ENCODE assay signal across 16 cellular contexts in genomic region chr6:150238857-150239407, GRCh38.
DNase-seq lines count a peak whose midpoint lies in the region; ATAC-seq, FAIRE-seq and TF ChIP-seq lines count a peak whose summit lies in the region.
"Had no signal": no experiment of that assay in that cellular context is flagged by ENCODE, and none has a peak within 500 bp of the region (broad histone marks: within the 10 kb centered on the region; RNA-seq: fewer than 3 reads in every experiment).

No MANE protein-coding gene starts in this region.

- H3K4me3 ChIP-seq in HEK293 (ENCODE audit: low read depth, low read length) (no peak overlapping the region), NB4 (ENCODE audit: low read depth, low read length) (no peak overlapping the region), gastrocnemius medialis (no peak overlapping the region)
- H3K4me3 ChIP-seq: SJCRH30 had no signal

- no peaks in the 10 kb centered on the region for H3K27me3 ChIP-seq in gastrocnemius medialis

- no peak for FAIRE-seq in RCC 7860 (lab: Jason Lieb, UNC)
- FAIRE-seq: HepG2 had no signal

- in situ Hi-C loops in gastrocnemius medialis (cut with MboI; ENCODE audit: low sequenced_read_pairs in 4 of 4) = no loop called here

- intact Hi-C loops in gastrocnemius medialis (cut with DNase I; ENCODE audit: low total_unique reads) = no loop called here

- no peak overlapping the region for H3K27ac ChIP-seq in HEK293 (ENCODE audit: extremely low read depth, low read depth, low read length)
- peak overlapping the region; percentile 61 to 76 (median 72) for H3K27ac ChIP-seq in gastrocnemius medialis
- H3K27ac ChIP-seq: SJCRH30 had no signal

- POLR2A ChIA-PET in HEK293 (lab: Yijun Ruan, JAX) = no interaction called here

- ATAC-seq in gastrocnemius medialis = no peak
- ATAC-seq: HepG2, Panc1 had no signal

- DNase-seq in NB4 (ENCODE audit: low read depth) = peak; percentile 26
- DNase-seq in SKM-1 (lab: John Stamatoyannopoulos, UW; ENCODE audit: unreplicated experiment) = peak; percentile 26
- DNase-seq in gastrocnemius medialis = no peak
- no peak for DNase-seq in RCC 7860 (ENCODE audit: low spot score)
- DNase-seq in GOT3 (lab: John Stamatoyannopoulos, UW) = no peak
- DNase-seq in SW 1271 (lab: John Stamatoyannopoulos, UW) = no peak
- DNase-seq: H7, Karpas-422, NCI-H1048, NCI-H146, NCI-H226, NCI-H526 treated with DMSO at 0.1 percent for 48 hours, SJCRH30 had no signal

- CTCF ChIA-PET in HEK293 (lab: Yijun Ruan, JAX) = interaction anchor here (0.7 kb wide), 1 partner anchor 29 kb away, joined by 4 read pairs; no protein-coding TSS in a partner anchor

- TF ChIP-seq POLR2A in NB4 (IDR thresholded peaks at IDR 0.05; ENCODE audit: extremely low read depth, insufficient read length) = no peak
- no peak for TF ChIP-seq POLR2A in gastrocnemius medialis (IDR thresholded peaks at IDR 0.05)

- TF ChIP-seq CTCF in HEK293 (tag by site-specific recombination; IDR thresholded peaks at IDR 0.05) (no peak), NB4 (IDR thresholded peaks at IDR 0.05; ENCODE audit: low read depth, low read length) (no peak), gastrocnemius medialis (IDR thresholded peaks at IDR 0.05 in 4 of 5, conservative IDR thresholded peaks at IDR 0.05 in 1 of 5) (no peak)

- peaks cover 0 to 1% of the 10 kb centered on the region in 2 experiments; a peak in 1 of 3 replicates for H3K36me3 ChIP-seq in HEK293 (ENCODE audit: control insufficient read depth in 2 of 2, insufficient read depth in 1 of 2, low read length in 2 of 2)
- no peaks in the 10 kb centered on the region for H3K36me3 ChIP-seq in gastrocnemius medialis
- H3K36me3 ChIP-seq: SJCRH30 had no signal

- H3K9me3 ChIP-seq in HEK293 (ENCODE audit: control insufficient read depth, insufficient read depth, low read depth, low read length) = no peaks in the 10 kb centered on the region
- H3K9me3 ChIP-seq in gastrocnemius medialis = no peaks in the 10 kb centered on the region
- H3K9me3 ChIP-seq: SJCRH30 had no signal

- H3K4me1 ChIP-seq in HEK293 (ENCODE audit: control insufficient read depth, insufficient read depth, low read length) = no peaks in the 10 kb centered on the region
- peaks cover 13% of the 10 kb centered on the region in 2 donors for H3K4me1 ChIP-seq in gastrocnemius medialis
- H3K4me1 ChIP-seq: SJCRH30 had no signal

TF ChIP-seq in HEK293, 187 proteins besides CTCF, POLR2A, EP300 and RAD21:
- peak; percentile 91 for TF ChIP-seq ZNF133 (tag by site-specific recombination; IDR thresholded peaks at IDR 0.05)
- no peak for TF ChIP-seq ZNF549 (tag by site-specific recombination; IDR thresholded peaks at IDR 0.05)

Comparison
In these comparisons a context has a peak if more than half of its experiments do, and no peak if none do; other contexts are left out.
1. DNase-seq: peak in NB4 (single experiment) and SKM-1 (single experiment); none in gastrocnemius medialis (0 of 2), RCC 7860 (single experiment), GOT3 (single experiment) and SW 1271 (0 of 2).